Comparison of ENCODE assay signal across 1 cellular context in the genomic region with DNA sequence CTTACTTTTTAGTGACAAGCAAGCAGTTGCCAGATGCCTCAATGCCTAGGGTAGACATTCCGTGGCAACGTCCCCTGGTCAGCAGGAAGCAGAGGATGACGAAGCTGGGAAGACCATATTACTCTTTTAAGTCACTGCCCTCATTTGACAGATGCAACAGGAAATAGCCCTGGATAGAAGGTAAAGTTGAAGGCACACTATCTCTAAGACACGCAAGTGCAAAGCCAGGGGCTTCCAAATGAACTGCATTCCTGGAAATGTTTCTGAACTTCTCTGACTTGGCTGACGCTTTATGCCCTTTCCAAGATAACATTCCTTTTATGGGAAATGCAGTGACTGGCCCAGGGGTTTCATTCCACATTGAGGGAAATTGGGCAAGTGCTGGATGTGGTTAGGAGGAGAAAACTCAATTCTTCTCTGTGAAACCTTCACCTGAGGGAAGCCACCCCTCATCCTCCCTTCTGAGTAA.
TF ChIP-seq lines count a peak whose summit lies in the region.

No MANE protein-coding gene starts in this region.

TF ChIP-seq in IMR-90, 13 proteins besides CTCF, POLR2A, EP300 and RAD21:
- TF ChIP-seq FOS (IDR thresholded peaks at IDR 0.05; ENCODE audit: low read depth, low read length) (0 out of 2 replicates have a peak, but pooled peaks have one; percentile 2), RFX5 (IDR thresholded peaks at IDR 0.05; ENCODE audit: low read depth, low read length) (no peak), NFE2L2 (IDR thresholded peaks at IDR 0.05; ENCODE audit: low read depth, low read length) (no peak), CEBPB (IDR thresholded peaks at IDR 0.05; ENCODE audit: low read depth, low read length) (peak; percentile 62; the same call in 1 of the 2 replicates)
